1 cellular context compared by ENCODE assay signal in the genomic region with DNA sequence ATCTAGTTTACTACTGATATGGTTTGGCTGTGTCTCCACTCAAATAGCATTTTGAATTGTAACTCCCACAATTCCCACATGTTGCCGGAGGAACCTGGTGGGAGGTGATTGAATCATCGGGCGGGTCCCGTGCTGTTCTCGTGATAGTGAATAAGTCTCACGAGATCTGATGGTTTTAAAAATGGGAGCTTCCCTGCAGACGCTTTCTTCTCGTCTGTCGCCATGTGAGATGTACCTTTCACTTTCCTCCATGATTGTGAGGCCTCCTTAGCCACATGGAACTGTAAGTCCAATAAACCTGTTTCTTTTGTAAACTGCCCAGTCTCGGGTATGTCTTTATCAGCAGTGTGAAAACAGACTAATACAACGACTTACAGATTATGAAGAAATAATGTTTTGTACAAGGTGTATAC.
TF ChIP-seq lines count a peak whose summit lies in the region.

No MANE protein-coding gene starts in this region.

TF ChIP-seq in K562, 482 proteins besides CTCF, POLR2A, EP300 and RAD21 (continued from another document):
- TF ChIP-seq, protein P1, sequence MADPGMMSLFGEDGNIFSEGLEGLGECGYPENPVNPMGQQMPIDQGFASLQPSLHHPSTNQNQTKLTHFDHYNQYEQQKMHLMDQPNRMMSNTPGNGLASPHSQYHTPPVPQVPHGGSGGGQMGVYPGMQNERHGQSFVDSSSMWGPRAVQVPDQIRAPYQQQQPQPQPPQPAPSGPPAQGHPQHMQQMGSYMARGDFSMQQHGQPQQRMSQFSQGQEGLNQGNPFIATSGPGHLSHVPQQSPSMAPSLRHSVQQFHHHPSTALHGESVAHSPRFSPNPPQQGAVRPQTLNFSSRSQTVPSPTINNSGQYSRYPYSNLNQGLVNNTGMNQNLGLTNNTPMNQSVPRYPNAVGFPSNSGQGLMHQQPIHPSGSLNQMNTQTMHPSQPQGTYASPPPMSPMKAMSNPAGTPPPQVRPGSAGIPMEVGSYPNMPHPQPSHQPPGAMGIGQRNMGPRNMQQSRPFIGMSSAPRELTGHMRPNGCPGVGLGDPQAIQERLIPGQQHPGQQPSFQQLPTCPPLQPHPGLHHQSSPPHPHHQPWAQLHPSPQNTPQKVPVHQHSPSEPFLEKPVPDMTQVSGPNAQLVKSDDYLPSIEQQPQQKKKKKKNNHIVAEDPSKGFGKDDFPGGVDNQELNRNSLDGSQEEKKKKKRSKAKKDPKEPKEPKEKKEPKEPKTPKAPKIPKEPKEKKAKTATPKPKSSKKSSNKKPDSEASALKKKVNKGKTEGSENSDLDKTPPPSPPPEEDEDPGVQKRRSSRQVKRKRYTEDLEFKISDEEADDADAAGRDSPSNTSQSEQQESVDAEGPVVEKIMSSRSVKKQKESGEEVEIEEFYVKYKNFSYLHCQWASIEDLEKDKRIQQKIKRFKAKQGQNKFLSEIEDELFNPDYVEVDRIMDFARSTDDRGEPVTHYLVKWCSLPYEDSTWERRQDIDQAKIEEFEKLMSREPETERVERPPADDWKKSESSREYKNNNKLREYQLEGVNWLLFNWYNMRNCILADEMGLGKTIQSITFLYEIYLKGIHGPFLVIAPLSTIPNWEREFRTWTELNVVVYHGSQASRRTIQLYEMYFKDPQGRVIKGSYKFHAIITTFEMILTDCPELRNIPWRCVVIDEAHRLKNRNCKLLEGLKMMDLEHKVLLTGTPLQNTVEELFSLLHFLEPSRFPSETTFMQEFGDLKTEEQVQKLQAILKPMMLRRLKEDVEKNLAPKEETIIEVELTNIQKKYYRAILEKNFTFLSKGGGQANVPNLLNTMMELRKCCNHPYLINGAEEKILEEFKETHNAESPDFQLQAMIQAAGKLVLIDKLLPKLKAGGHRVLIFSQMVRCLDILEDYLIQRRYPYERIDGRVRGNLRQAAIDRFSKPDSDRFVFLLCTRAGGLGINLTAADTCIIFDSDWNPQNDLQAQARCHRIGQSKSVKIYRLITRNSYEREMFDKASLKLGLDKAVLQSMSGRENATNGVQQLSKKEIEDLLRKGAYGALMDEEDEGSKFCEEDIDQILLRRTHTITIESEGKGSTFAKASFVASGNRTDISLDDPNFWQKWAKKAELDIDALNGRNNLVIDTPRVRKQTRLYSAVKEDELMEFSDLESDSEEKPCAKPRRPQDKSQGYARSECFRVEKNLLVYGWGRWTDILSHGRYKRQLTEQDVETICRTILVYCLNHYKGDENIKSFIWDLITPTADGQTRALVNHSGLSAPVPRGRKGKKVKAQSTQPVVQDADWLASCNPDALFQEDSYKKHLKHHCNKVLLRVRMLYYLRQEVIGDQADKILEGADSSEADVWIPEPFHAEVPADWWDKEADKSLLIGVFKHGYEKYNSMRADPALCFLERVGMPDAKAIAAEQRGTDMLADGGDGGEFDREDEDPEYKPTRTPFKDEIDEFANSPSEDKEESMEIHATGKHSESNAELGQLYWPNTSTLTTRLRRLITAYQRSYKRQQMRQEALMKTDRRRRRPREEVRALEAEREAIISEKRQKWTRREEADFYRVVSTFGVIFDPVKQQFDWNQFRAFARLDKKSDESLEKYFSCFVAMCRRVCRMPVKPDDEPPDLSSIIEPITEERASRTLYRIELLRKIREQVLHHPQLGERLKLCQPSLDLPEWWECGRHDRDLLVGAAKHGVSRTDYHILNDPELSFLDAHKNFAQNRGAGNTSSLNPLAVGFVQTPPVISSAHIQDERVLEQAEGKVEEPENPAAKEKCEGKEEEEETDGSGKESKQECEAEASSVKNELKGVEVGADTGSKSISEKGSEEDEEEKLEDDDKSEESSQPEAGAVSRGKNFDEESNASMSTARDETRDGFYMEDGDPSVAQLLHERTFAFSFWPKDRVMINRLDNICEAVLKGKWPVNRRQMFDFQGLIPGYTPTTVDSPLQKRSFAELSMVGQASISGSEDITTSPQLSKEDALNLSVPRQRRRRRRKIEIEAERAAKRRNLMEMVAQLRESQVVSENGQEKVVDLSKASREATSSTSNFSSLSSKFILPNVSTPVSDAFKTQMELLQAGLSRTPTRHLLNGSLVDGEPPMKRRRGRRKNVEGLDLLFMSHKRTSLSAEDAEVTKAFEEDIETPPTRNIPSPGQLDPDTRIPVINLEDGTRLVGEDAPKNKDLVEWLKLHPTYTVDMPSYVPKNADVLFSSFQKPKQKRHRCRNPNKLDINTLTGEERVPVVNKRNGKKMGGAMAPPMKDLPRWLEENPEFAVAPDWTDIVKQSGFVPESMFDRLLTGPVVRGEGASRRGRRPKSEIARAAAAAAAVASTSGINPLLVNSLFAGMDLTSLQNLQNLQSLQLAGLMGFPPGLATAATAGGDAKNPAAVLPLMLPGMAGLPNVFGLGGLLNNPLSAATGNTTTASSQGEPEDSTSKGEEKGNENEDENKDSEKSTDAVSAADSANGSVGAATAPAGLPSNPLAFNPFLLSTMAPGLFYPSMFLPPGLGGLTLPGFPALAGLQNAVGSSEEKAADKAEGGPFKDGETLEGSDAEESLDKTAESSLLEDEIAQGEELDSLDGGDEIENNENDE (IDR thresholded peaks at IDR 0.05; ENCODE audit: low read depth, low read length) = no peak
- TF ChIP-seq JUN (IDR thresholded peaks at IDR 0.05; ENCODE audit: borderline replicate concordance, low read depth, low read length) (no peak), JUN (CRISPR knock-in tag; IDR thresholded peaks at IDR 0.05; ENCODE audit: borderline replicate concordance) (no peak), TEAD2 (tag; IDR thresholded peaks at IDR 0.05) (no peak), ZNF197 (CRISPR knock-in tag; IDR thresholded peaks at IDR 0.05; ENCODE audit: low read depth) (no peak), DPF2 (IDR thresholded peaks at IDR 0.05) (no peak; the same call in 1 of the 2 replicates), ZNF146 (CRISPR knock-in tag; IDR thresholded peaks at IDR 0.05; ENCODE audit: unreplicated experiment) (no peak), KDM1A (IDR thresholded peaks at IDR 0.05) (no peak), SMARCB1 (IDR thresholded peaks at IDR 0.05; ENCODE audit: insufficient read length, low read depth) (no peak), NR3C1 (CRISPR knock-in tag; IDR thresholded peaks at IDR 0.05) (no peak), HNRNPL (IDR thresholded peaks at IDR 0.05; ENCODE audit: low read depth, low read length) (no peak), POLR2G (IDR thresholded peaks at IDR 0.05; ENCODE audit: low read depth, low read length) (peak; percentile 56), ZNF3 (CRISPR knock-in tag; IDR thresholded peaks at IDR 0.05) (no peak), SMAD2 (IDR thresholded peaks at IDR 0.05; ENCODE audit: low read depth, low read length) (no peak), FOXM1 (IDR thresholded peaks at IDR 0.05; ENCODE audit: low read depth) (peak; percentile 47; the same call in 1 of the 2 replicates), FOXM1 (CRISPR knock-in tag; IDR thresholded peaks at IDR 0.05; ENCODE audit: low read depth) (no peak), ZKSCAN3 (CRISPR knock-in tag; IDR thresholded peaks at IDR 0.05) (no peak), NFATC3 (IDR thresholded peaks at IDR 0.05) (no peak), BMI1 (IDR thresholded peaks at IDR 0.05; ENCODE audit: low read length) (no peak), RBM25 (IDR thresholded peaks at IDR 0.05; ENCODE audit: low read depth, low read length, severe bottlenecking) (peak; percentile 76), KAT7 (CRISPR knock-in tag; IDR thresholded peaks at IDR 0.05; ENCODE audit: borderline replicate concordance) (no peak), TOE1 (IDR thresholded peaks at IDR 0.05; ENCODE audit: borderline replicate concordance) (no peak), TOE1 (CRISPR knock-in tag; IDR thresholded peaks at IDR 0.05; ENCODE audit: borderline replicate concordance, low read depth) (no peak), SRSF1 (IDR thresholded peaks at IDR 0.05; ENCODE audit: low read depth, low read length) (no peak), CXXC5 (CRISPR knock-in tag; IDR thresholded peaks at IDR 0.05) (0 out of 2 replicates have a peak, but pooled peaks have one; percentile 18), ZNF174 (CRISPR knock-in tag; IDR thresholded peaks at IDR 0.05) (no peak), LCOR (CRISPR knock-in tag; IDR thresholded peaks at IDR 0.05) (no peak), ZNF695 (CRISPR knock-in tag; IDR thresholded peaks at IDR 0.05) (no peak)
- TF ChIP-seq, protein P2, sequence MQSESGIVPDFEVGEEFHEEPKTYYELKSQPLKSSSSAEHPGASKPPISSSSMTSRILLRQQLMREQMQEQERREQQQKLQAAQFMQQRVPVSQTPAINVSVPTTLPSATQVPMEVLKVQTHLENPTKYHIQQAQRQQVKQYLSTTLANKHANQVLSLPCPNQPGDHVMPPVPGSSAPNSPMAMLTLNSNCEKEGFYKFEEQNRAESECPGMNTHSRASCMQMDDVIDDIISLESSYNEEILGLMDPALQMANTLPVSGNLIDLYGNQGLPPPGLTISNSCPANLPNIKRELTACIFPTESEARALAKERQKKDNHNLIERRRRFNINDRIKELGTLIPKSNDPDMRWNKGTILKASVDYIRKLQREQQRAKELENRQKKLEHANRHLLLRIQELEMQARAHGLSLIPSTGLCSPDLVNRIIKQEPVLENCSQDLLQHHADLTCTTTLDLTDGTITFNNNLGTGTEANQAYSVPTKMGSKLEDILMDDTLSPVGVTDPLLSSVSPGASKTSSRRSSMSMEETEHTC (IDR thresholded peaks at IDR 0.05) = no peak
- TF ChIP-seq, protein P3, sequence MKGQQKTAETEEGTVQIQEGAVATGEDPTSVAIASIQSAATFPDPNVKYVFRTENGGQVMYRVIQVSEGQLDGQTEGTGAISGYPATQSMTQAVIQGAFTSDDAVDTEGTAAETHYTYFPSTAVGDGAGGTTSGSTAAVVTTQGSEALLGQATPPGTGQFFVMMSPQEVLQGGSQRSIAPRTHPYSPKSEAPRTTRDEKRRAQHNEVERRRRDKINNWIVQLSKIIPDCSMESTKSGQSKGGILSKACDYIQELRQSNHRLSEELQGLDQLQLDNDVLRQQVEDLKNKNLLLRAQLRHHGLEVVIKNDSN (CRISPR knock-in tag; IDR thresholded peaks at IDR 0.05) = no peak
- TF ChIP-seq, protein P4, sequence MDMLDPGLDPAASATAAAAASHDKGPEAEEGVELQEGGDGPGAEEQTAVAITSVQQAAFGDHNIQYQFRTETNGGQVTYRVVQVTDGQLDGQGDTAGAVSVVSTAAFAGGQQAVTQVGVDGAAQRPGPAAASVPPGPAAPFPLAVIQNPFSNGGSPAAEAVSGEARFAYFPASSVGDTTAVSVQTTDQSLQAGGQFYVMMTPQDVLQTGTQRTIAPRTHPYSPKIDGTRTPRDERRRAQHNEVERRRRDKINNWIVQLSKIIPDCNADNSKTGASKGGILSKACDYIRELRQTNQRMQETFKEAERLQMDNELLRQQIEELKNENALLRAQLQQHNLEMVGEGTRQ (CRISPR knock-in tag; IDR thresholded peaks at IDR 0.05) = no peak
- TF ChIP-seq, protein P5, sequence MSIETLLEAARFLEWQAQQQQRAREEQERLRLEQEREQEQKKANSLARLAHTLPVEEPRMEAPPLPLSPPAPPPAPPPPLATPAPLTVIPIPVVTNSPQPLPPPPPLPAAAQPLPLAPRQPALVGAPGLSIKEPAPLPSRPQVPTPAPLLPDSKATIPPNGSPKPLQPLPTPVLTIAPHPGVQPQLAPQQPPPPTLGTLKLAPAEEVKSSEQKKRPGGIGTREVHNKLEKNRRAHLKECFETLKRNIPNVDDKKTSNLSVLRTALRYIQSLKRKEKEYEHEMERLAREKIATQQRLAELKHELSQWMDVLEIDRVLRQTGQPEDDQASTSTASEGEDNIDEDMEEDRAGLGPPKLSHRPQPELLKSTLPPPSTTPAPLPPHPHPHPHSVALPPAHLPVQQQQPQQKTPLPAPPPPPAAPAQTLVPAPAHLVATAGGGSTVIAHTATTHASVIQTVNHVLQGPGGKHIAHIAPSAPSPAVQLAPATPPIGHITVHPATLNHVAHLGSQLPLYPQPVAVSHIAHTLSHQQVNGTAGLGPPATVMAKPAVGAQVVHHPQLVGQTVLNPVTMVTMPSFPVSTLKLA (conservative IDR thresholded peaks at IDR 0.05) = peak; percentile 52 to 72; a peak in 3 of 4 replicates
- TF ChIP-seq, protein P6, sequence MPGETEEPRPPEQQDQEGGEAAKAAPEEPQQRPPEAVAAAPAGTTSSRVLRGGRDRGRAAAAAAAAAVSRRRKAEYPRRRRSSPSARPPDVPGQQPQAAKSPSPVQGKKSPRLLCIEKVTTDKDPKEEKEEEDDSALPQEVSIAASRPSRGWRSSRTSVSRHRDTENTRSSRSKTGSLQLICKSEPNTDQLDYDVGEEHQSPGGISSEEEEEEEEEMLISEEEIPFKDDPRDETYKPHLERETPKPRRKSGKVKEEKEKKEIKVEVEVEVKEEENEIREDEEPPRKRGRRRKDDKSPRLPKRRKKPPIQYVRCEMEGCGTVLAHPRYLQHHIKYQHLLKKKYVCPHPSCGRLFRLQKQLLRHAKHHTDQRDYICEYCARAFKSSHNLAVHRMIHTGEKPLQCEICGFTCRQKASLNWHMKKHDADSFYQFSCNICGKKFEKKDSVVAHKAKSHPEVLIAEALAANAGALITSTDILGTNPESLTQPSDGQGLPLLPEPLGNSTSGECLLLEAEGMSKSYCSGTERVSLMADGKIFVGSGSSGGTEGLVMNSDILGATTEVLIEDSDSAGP (CRISPR knock-in tag; IDR thresholded peaks at IDR 0.05) = no peak
- TF ChIP-seq, protein P7, sequence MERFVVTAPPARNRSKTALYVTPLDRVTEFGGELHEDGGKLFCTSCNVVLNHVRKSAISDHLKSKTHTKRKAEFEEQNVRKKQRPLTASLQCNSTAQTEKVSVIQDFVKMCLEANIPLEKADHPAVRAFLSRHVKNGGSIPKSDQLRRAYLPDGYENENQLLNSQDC (CRISPR knock-in tag; IDR thresholded peaks at IDR 0.05) = no peak
